26 cellular contexts compared by ENCODE assay signal in genomic region chr7:33425385-33425784, GRCh38.
"Had no signal": no experiment of that assay in that cellular context is flagged by ENCODE, and none has a peak within 500 bp of the region (broad histone marks: within the 10 kb centered on the region; RNA-seq: fewer than 3 reads in every experiment).

No MANE protein-coding gene starts in this region.

- DNase-seq: activated CD4-positive, alpha-beta T cell treated with anti-CD3 and anti-CD28 coated beads, Interleukin-2, amount 10 ng/mL, durations not matched to agents 7 days and 5 days; activated CD4-positive, CD25-positive, alpha-beta regulatory T cell treated with anti-CD3 and anti-CD28 coated beads, Interleukin-2, amount 50 U/mL, for 72 hours; activated CD8-positive, alpha-beta memory T cell treated with anti-CD3 and anti-CD28 coated beads, Interleukin-2, amount 10 ng/mL, durations not matched to agents 7 days and 5 days; activated CD8-positive, alpha-beta T cell treated with anti-CD3 and anti-CD28 coated beads for 36 hours; activated effector memory CD4-positive, alpha-beta T cell treated with anti-CD3 and anti-CD28 coated beads, Interleukin-2, amount 50 U/mL, for 16 hours; activated naive CD4-positive, alpha-beta T cell treated with anti-CD3 and anti-CD28 coated beads, Interleukin-2, amount 10 ng/mL, durations not matched to agents 7 days and 5 days; activated naive CD8-positive, alpha-beta T cell treated with anti-CD3 and anti-CD28 coated beads, Interleukin-2, amount 50 U/mL, for 24 hours; activated T-cell treated with anti-CD3 and anti-CD28 coated beads for 4 hours; aorta; caudate nucleus; dermis blood vessel endothelial cell; effector CD8-positive, alpha-beta T cell; head of caudate nucleus; left cardiac atrium; naive thymus-derived CD4-positive, alpha-beta T cell; retina; sigmoid colon; stimulated activated CD4-positive, alpha-beta T cell treated with anti-CD3 and anti-CD28 coated beads, Interleukin-4, amount 100 ng/mL, for 24 hours; stimulated activated naive CD4-positive, alpha-beta T cell treated with Interleukin-2 at 50 U/mL for 16 hours; upper lobe of left lung had no signal

- H3K9me3 Mint-ChIP-seq: activated CD4-positive, alpha-beta T cell treated with anti-CD3 and anti-CD28 coated beads, Interleukin-2, amount 10 ng/mL, durations not matched to agents 7 days and 5 days; activated CD8-positive, alpha-beta T cell treated with anti-CD3 and anti-CD28 coated beads for 36 hours; activated naive CD4-positive, alpha-beta T cell treated with anti-CD3 and anti-CD28 coated beads, Interleukin-2, amount 10 ng/mL, durations not matched to agents 7 days and 5 days; activated naive CD8-positive, alpha-beta T cell treated with anti-CD3 and anti-CD28 coated beads, Interleukin-2, amount 50 U/mL, for 24 hours; brain; naive thymus-derived CD4-positive, alpha-beta T cell; neural progenitor cell had no signal

- H3K36me3 ChIP-seq: neural progenitor cell, sigmoid colon, thoracic aorta, upper lobe of left lung had no signal

- H3K9ac ChIP-seq: neural progenitor cell had no signal

- H3K36me3 Mint-ChIP-seq: activated CD8-positive, alpha-beta memory T cell treated with anti-CD3 and anti-CD28 coated beads, Interleukin-2, amount 10 ng/mL, durations not matched to agents 7 days and 5 days; activated naive CD4-positive, alpha-beta T cell treated with anti-CD3 and anti-CD28 coated beads, Interleukin-2, amount 10 ng/mL, durations not matched to agents 7 days and 5 days; brain; neural progenitor cell had no signal

- H3K27ac Mint-ChIP-seq: activated CD4-positive, alpha-beta T cell treated with anti-CD3 and anti-CD28 coated beads, Interleukin-2, amount 10 ng/mL, durations not matched to agents 7 days and 5 days; activated CD8-positive, alpha-beta memory T cell treated with anti-CD3 and anti-CD28 coated beads, Interleukin-2, amount 10 ng/mL, durations not matched to agents 7 days and 5 days; activated CD8-positive, alpha-beta T cell treated with anti-CD3 and anti-CD28 coated beads for 36 hours; activated naive CD4-positive, alpha-beta T cell treated with anti-CD3 and anti-CD28 coated beads, Interleukin-2, amount 10 ng/mL, durations not matched to agents 7 days and 5 days; activated naive CD8-positive, alpha-beta T cell treated with anti-CD3 and anti-CD28 coated beads, Interleukin-2, amount 50 U/mL, for 24 hours; brain; naive thymus-derived CD4-positive, alpha-beta T cell; neural progenitor cell had no signal

- H3K27ac ChIP-seq: neural progenitor cell, sigmoid colon, thoracic aorta, upper lobe of left lung, VCaP had no signal

- H3K9me3 ChIP-seq: sigmoid colon, thoracic aorta, upper lobe of left lung had no signal

- H3K4me2 ChIP-seq: neural progenitor cell had no signal

- H2AFZ ChIP-seq: neural progenitor cell had no signal

- ATAC-seq: activated CD8-positive, alpha-beta memory T cell treated with anti-CD3 and anti-CD28 coated beads, Interleukin-2, amount 10 ng/mL, durations not matched to agents 7 days and 5 days; activated CD8-positive, alpha-beta T cell treated with anti-CD3 and anti-CD28 coated beads for 36 hours; activated naive CD8-positive, alpha-beta T cell treated with anti-CD3 and anti-CD28 coated beads, Interleukin-2, amount 50 U/mL, for 24 hours; esophagus mucosa; left cardiac atrium; naive thymus-derived CD4-positive, alpha-beta T cell had no signal

- H3K27me3 ChIP-seq: neural progenitor cell, sigmoid colon, upper lobe of left lung had no signal

- H3K4me3 ChIP-seq: lung, neural progenitor cell, sigmoid colon, thoracic aorta, upper lobe of left lung had no signal
